Comparison of ENCODE assay signal across 18 cellular contexts in genomic region chr18:41126541-41127235, GRCh38.
DNase-seq lines count a peak whose midpoint lies in the region; ATAC-seq, FAIRE-seq and TF ChIP-seq lines count a peak whose summit lies in the region.
"Had no signal": no experiment of that assay in that cellular context is flagged by ENCODE, and none has a peak within 500 bp of the region (broad histone marks: within the 10 kb centered on the region; RNA-seq: fewer than 3 reads in every experiment).

No MANE protein-coding gene starts in this region.

- H3K4me1 Mint-ChIP-seq in MCF 10A (ENCODE audit: insufficient read depth, unreplicated experiment) (peaks cover 17% of the 10 kb centered on the region), astrocyte (ENCODE audit: low read depth, unreplicated experiment) (peaks cover 16% of the 10 kb centered on the region)
- H3K4me1 Mint-ChIP-seq: neural crest cell had no signal

- peak; percentile 85 for FAIRE-seq in astrocyte (lab: Jason Lieb, UNC)
- FAIRE-seq: endometrium had no signal

- H3K36me3 ChIP-seq in breast epithelium: no peaks in the 10 kb centered on the region
- H3K36me3 ChIP-seq in astrocyte (ENCODE audit: insufficient read depth, low read length): no peaks in the 10 kb centered on the region
- no peaks in the 10 kb centered on the region for H3K36me3 ChIP-seq in upper lobe of left lung
- no peaks in the 10 kb centered on the region for H3K36me3 ChIP-seq in MG63
- H3K36me3 ChIP-seq: lower lobe of right lung, right lobe of liver, WERI-Rb-1 had no signal

- H3K27ac Mint-ChIP-seq in MCF 10A (ENCODE audit: low read depth, unreplicated experiment) (peak overlapping the region; percentile 81), astrocyte (ENCODE audit: unreplicated experiment) (peak overlapping the region; percentile 82)

- POLR2A ChIA-PET in MCF 10A (lab: Yijun Ruan, JAX): interaction anchor here (0.7 to 0.9 kb wide), 3 partner anchors 20 to 605 kb away, joined by 3 read pairs; no protein-coding TSS in a partner anchor

- no peak overlapping the region for H3K4me3 ChIP-seq in breast epithelium
- H3K4me3 ChIP-seq in astrocyte (ENCODE audit: insufficient read depth, low read depth, low read length): no peak overlapping the region
- no peak overlapping the region for H3K4me3 ChIP-seq in upper lobe of left lung
- H3K4me3 ChIP-seq in MG63: no peak overlapping the region
- H3K4me3 ChIP-seq: lower lobe of right lung, right lobe of liver had no signal

- H3K27me3 Mint-ChIP-seq in MCF 10A (ENCODE audit: insufficient read depth, unreplicated experiment) (no peaks in the 10 kb centered on the region), astrocyte (ENCODE audit: low read depth, unreplicated experiment) (no peaks in the 10 kb centered on the region)

- H3K9me3 Mint-ChIP-seq in MCF 10A (ENCODE audit: unreplicated experiment) (peaks cover 4% of the 10 kb centered on the region), astrocyte (ENCODE audit: unreplicated experiment) (no peaks in the 10 kb centered on the region)

- H3K27ac ChIP-seq in breast epithelium (no peak overlapping the region), astrocyte (ENCODE audit: low read depth, low read length) (peak overlapping the region; percentile 82), foreskin keratinocyte (peak overlapping the region; percentile 76), upper lobe of left lung (no peak overlapping the region)
- H3K27ac ChIP-seq: lower lobe of right lung, right lobe of liver, WERI-Rb-1 had no signal

- no peaks in the 10 kb centered on the region for H4K20me1 ChIP-seq in astrocyte (ENCODE audit: insufficient read depth, low read length)

- no peak for TF ChIP-seq EP300 in upper lobe of left lung (IDR thresholded peaks at IDR 0.05)

- no peaks in the 10 kb centered on the region for H3K4me1 ChIP-seq in breast epithelium
- H3K4me1 ChIP-seq in astrocyte (ENCODE audit: insufficient read depth, low read length): peaks cover 26% of the 10 kb centered on the region
- H3K4me1 ChIP-seq in foreskin keratinocyte: peaks cover 30% of the 10 kb centered on the region
- no peaks in the 10 kb centered on the region for H3K4me1 ChIP-seq in upper lobe of left lung
- H3K4me1 ChIP-seq: lower lobe of right lung, right lobe of liver had no signal

- no peak overlapping the region for H2AFZ ChIP-seq in astrocyte (ENCODE audit: low read depth, low read length)

- peak overlapping the region; percentile 61 for H3K4me2 ChIP-seq in astrocyte (ENCODE audit: low read length)

- H3K9me3 ChIP-seq in breast epithelium (no peaks in the 10 kb centered on the region), astrocyte (ENCODE audit: insufficient read depth, low read depth, low read length) (no peaks in the 10 kb centered on the region), upper lobe of left lung (no peaks in the 10 kb centered on the region), MG63 (peaks cover 9% of the 10 kb centered on the region)
- H3K9me3 ChIP-seq: lower lobe of right lung, right lobe of liver had no signal

- CTCF ChIA-PET in MCF 10A (lab: Yijun Ruan, JAX): no interaction called here

- H3K36me3 Mint-ChIP-seq in MCF 10A (ENCODE audit: insufficient read depth, unreplicated experiment) (peaks cover 6% of the 10 kb centered on the region), astrocyte (ENCODE audit: low read depth, unreplicated experiment) (no peaks in the 10 kb centered on the region)

- ATAC-seq in foreskin keratinocyte (peak; percentile 95), upper lobe of left lung (ENCODE audit: low FRiP score in 2 of 2) (no peak), HG02610 (IDR thresholded peaks at IDR 0.05; ENCODE audit: unreplicated experiment) (no peak)
- ATAC-seq: lower lobe of right lung, right lobe of liver had no signal

- no peak for TF ChIP-seq POLR2A in breast epithelium (IDR thresholded peaks at IDR 0.05)
- TF ChIP-seq POLR2A in upper lobe of left lung (IDR thresholded peaks at IDR 0.05): no peak

- H3K27me3 ChIP-seq in breast epithelium: no peaks in the 10 kb centered on the region
- H3K27me3 ChIP-seq in astrocyte (ENCODE audit: insufficient read depth, low read length): no peaks in the 10 kb centered on the region
- no peaks in the 10 kb centered on the region for H3K27me3 ChIP-seq in foreskin keratinocyte
- H3K27me3 ChIP-seq in upper lobe of left lung: no peaks in the 10 kb centered on the region
- H3K27me3 ChIP-seq in MG63: no peaks in the 10 kb centered on the region
- H3K27me3 ChIP-seq: right lobe of liver had no signal

- DNase-seq in MCF 10A (ENCODE audit: unreplicated experiment) (peak; percentile 34), breast epithelium (ENCODE audit: low spot score in 2 of 2) (no peak), astrocyte (ENCODE audit: low read depth) (peak; percentile 88), foreskin keratinocyte (peak; percentile 85 to 93), NCI-H345 (lab: John Stamatoyannopoulos, UW) (no peak), upper lobe of left lung (no peak), MG63 (no peak)
- DNase-seq: 8988T; lower lobe of right lung; NCI-H446; OCI-M1; right lobe of liver; stimulated activated CD4-positive, alpha-beta T cell treated with anti-CD3 and anti-CD28 coated beads, Interleukin-4, amount 100 ng/mL, for 1 hour; trophoblast cell; WERI-Rb-1 had no signal

- intact Hi-C loops in MCF 10A (cut with micrococcal nuclease) (no loop called here), breast epithelium (cut with DNase I; ENCODE audit: low total_unique reads) (no loop called here)

- H3K9ac ChIP-seq in astrocyte (ENCODE audit: low read length): peak overlapping the region; percentile 20

- no peak overlapping the region for H3K4me3 Mint-ChIP-seq in MCF 10A (ENCODE audit: unreplicated experiment)
- H3K4me3 Mint-ChIP-seq in astrocyte (ENCODE audit: unreplicated experiment): no peak overlapping the region
- H3K4me3 Mint-ChIP-seq: neural crest cell had no signal

- no peaks in the 10 kb centered on the region for H3K79me2 ChIP-seq in astrocyte (ENCODE audit: insufficient read depth, low read length)

- no TSS peak for BruUV-seq in MCF 10A (replicated peaks; lab: Mats Ljungman, UMichigan)

- 67 to 74% methylated on average over 2 of the region's 2 CpGs for WGBS in upper lobe of left lung, 2 donors

- TF ChIP-seq CTCF in MCF 10A (IDR thresholded peaks at IDR 0.05; ENCODE audit: unreplicated experiment) (no peak), breast epithelium (IDR thresholded peaks at IDR 0.05) (no peak), astrocyte (IDR thresholded peaks at IDR 0.05; ENCODE audit: insufficient read depth, low read depth, low read length) (no peak), foreskin keratinocyte (conservative IDR thresholded peaks at IDR 0.05) (no peak), upper lobe of left lung (IDR thresholded peaks at IDR 0.05) (no peak)

Comparison
In these comparisons a context has a peak if more than half of its experiments do, and no peak if none do; other contexts are left out.
1. DNase-seq: peak in MCF 10A (single experiment), astrocyte (single experiment) and foreskin keratinocyte (2 of 2); none in breast epithelium (0 of 2), NCI-H345 (single experiment), upper lobe of left lung (0 of 2) and MG63 (single experiment).
2. H3K27ac ChIP-seq: peak in astrocyte (single experiment) and foreskin keratinocyte (single experiment); none in breast epithelium (0 of 2) and upper lobe of left lung (0 of 4).